1 cellular context compared by ENCODE assay signal in the genomic region with DNA sequence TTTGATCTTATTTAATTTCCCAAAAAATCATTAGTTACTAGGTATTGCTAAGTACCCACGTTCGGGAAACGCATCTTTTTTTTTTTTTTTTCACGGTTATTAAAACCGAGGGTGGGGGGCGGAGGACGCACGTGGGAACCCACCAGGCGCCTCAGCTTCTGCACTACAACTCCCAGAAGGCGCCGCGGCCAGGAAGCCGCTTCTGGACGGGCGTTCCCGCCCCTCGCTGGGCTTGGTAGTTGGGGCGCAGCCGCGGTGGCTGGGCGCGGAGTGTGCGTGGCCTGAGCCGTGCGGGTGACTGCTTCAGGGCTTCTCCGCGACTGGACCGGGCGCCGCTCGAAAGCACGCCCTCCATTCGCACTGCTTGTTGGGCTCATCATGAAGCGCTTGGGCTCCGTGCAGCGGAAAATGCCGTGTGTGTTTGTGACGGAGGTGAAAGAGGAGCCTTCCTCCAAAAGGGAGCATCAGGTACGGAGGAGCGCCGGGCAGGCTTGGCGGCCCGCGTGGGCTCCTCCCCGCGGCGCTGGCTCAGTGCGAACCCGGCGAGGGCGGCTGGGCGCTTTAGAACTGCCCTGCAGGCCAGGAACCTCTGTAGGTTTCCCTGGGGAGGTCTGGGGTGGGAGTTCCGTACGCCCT.
TF ChIP-seq lines count a peak whose summit lies in the region.

No MANE protein-coding gene starts in this region.

TF ChIP-seq in HepG2, 621 proteins besides CTCF, POLR2A, EP300 and RAD21 (continued from another document and continues in another):
- TF ChIP-seq ZNF720 (CRISPR knock-in tag; IDR thresholded peaks at IDR 0.05) (no peak), KAT7 (CRISPR knock-in tag; IDR thresholded peaks at IDR 0.05; ENCODE audit: borderline replicate concordance) (peak; percentile 57; the same call in 1 of the 2 replicates), ZBTB38 (CRISPR knock-in tag; IDR thresholded peaks at IDR 0.05) (peak; percentile 69), HNF4A (CRISPR knock-in tag; IDR thresholded peaks at IDR 0.05) (no peak), HOXD1 (CRISPR knock-in tag; IDR thresholded peaks at IDR 0.05) (no peak), RAD51 (IDR thresholded peaks at IDR 0.05; ENCODE audit: borderline replicate concordance) (no peak), DNMT1 (CRISPR knock-in tag; IDR thresholded peaks at IDR 0.05) (0 out of 2 replicates have a peak, but pooled peaks have one; percentile 69), HDAC6 (IDR thresholded peaks at IDR 0.05; ENCODE audit: low read depth, low read length) (no peak), SRF (IDR thresholded peaks at IDR 0.05; ENCODE audit: low read depth, low read length) (no peak), CCDC6 (CRISPR knock-in tag; IDR thresholded peaks at IDR 0.05) (no peak; the same call in 1 of the 2 replicates), ZNF44 (CRISPR knock-in tag; IDR thresholded peaks at IDR 0.05) (no peak), ADNP (CRISPR knock-in tag; IDR thresholded peaks at IDR 0.05) (no peak), YEATS4 (CRISPR knock-in tag; IDR thresholded peaks at IDR 0.05; ENCODE audit: borderline replicate concordance) (peak; percentile 91), JDP2 (CRISPR knock-in tag; IDR thresholded peaks at IDR 0.05; ENCODE audit: borderline replicate concordance) (no peak), SUZ12 (IDR thresholded peaks at IDR 0.05; ENCODE audit: low read depth, low read length) (peak; percentile 63; the same call in 1 of the 2 replicates), ZNF30 (CRISPR knock-in tag; IDR thresholded peaks at IDR 0.05) (no peak; the same call in 1 of the 2 replicates), RARG (CRISPR knock-in tag; IDR thresholded peaks at IDR 0.05; ENCODE audit: low read depth) (no peak), EZH2 (conservative IDR thresholded peaks at IDR 0.05; ENCODE audit: low read depth, low read length) (no peak), NFATC3 (CRISPR knock-in tag; IDR thresholded peaks at IDR 0.05) (no peak), ARNT2 (CRISPR knock-in tag; IDR thresholded peaks at IDR 0.05; ENCODE audit: low read depth) (peak; percentile 83; the same call in 1 of the 2 replicates), ZNF337 (CRISPR knock-in tag; IDR thresholded peaks at IDR 0.05; ENCODE audit: borderline replicate concordance, low read depth) (peak; percentile 48; the same call in 1 of the 2 replicates), ZBTB7A (CRISPR knock-in tag; IDR thresholded peaks at IDR 0.05) (no peak), ZNF468 (CRISPR knock-in tag; IDR thresholded peaks at IDR 0.05) (no peak), NR2C2 (CRISPR knock-in tag; IDR thresholded peaks at IDR 0.05; ENCODE audit: borderline replicate concordance) (no peak; the same call in 1 of the 2 replicates), MIER3 (CRISPR knock-in tag; IDR thresholded peaks at IDR 0.05; ENCODE audit: borderline replicate concordance) (no peak), NRL (CRISPR knock-in tag; IDR thresholded peaks at IDR 0.05; ENCODE audit: borderline replicate concordance) (peak; percentile 97), ZNF329 (CRISPR knock-in tag; IDR thresholded peaks at IDR 0.05; ENCODE audit: low read depth) (peak; percentile 83; the same call in 1 of the 2 replicates), ZSCAN30 (CRISPR knock-in tag; IDR thresholded peaks at IDR 0.05) (no peak), ZBTB7B (CRISPR knock-in tag; IDR thresholded peaks at IDR 0.05) (peak; percentile 15; the same call in 1 of the 2 replicates), CEBPB (IDR thresholded peaks at IDR 0.05; ENCODE audit: borderline replicate concordance, low read depth, low read length) (no peak), SP140L (CRISPR knock-in tag; IDR thresholded peaks at IDR 0.05; ENCODE audit: borderline replicate concordance) (no peak)
- TF ChIP-seq, protein P1, sequence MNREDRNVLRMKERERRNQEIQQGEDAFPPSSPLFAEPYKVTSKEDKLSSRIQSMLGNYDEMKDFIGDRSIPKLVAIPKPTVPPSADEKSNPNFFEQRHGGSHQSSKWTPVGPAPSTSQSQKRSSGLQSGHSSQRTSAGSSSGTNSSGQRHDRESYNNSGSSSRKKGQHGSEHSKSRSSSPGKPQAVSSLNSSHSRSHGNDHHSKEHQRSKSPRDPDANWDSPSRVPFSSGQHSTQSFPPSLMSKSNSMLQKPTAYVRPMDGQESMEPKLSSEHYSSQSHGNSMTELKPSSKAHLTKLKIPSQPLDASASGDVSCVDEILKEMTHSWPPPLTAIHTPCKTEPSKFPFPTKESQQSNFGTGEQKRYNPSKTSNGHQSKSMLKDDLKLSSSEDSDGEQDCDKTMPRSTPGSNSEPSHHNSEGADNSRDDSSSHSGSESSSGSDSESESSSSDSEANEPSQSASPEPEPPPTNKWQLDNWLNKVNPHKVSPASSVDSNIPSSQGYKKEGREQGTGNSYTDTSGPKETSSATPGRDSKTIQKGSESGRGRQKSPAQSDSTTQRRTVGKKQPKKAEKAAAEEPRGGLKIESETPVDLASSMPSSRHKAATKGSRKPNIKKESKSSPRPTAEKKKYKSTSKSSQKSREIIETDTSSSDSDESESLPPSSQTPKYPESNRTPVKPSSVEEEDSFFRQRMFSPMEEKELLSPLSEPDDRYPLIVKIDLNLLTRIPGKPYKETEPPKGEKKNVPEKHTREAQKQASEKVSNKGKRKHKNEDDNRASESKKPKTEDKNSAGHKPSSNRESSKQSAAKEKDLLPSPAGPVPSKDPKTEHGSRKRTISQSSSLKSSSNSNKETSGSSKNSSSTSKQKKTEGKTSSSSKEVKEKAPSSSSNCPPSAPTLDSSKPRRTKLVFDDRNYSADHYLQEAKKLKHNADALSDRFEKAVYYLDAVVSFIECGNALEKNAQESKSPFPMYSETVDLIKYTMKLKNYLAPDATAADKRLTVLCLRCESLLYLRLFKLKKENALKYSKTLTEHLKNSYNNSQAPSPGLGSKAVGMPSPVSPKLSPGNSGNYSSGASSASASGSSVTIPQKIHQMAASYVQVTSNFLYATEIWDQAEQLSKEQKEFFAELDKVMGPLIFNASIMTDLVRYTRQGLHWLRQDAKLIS (CRISPR knock-in tag; IDR thresholded peaks at IDR 0.05) = no peak
- TF ChIP-seq, protein P2, sequence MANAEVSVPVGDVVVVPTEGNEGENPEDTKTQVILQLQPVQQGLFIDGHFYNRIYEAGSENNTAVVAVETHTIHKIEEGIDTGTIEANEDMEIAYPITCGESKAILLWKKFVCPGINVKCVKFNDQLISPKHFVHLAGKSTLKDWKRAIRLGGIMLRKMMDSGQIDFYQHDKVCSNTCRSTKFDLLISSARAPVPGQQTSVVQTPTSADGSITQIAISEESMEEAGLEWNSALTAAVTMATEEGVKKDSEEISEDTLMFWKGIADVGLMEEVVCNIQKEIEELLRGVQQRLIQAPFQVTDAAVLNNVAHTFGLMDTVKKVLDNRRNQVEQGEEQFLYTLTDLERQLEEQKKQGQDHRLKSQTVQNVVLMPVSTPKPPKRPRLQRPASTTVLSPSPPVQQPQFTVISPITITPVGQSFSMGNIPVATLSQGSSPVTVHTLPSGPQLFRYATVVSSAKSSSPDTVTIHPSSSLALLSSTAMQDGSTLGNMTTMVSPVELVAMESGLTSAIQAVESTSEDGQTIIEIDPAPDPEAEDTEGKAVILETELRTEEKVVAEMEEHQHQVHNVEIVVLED (CRISPR knock-in tag; IDR thresholded peaks at IDR 0.05; ENCODE audit: borderline replicate concordance) = peak; percentile 86; the same call in 1 of the 2 replicates
- TF ChIP-seq, protein P3, sequence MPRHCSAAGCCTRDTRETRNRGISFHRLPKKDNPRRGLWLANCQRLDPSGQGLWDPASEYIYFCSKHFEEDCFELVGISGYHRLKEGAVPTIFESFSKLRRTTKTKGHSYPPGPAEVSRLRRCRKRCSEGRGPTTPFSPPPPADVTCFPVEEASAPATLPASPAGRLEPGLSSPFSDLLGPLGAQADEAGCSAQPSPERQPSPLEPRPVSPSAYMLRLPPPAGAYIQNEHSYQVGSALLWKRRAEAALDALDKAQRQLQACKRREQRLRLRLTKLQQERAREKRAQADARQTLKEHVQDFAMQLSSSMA (CRISPR knock-in tag; IDR thresholded peaks at IDR 0.05) = 0 out of 2 replicates have a peak, but pooled peaks have one; percentile 35
- TF ChIP-seq, protein P4, sequence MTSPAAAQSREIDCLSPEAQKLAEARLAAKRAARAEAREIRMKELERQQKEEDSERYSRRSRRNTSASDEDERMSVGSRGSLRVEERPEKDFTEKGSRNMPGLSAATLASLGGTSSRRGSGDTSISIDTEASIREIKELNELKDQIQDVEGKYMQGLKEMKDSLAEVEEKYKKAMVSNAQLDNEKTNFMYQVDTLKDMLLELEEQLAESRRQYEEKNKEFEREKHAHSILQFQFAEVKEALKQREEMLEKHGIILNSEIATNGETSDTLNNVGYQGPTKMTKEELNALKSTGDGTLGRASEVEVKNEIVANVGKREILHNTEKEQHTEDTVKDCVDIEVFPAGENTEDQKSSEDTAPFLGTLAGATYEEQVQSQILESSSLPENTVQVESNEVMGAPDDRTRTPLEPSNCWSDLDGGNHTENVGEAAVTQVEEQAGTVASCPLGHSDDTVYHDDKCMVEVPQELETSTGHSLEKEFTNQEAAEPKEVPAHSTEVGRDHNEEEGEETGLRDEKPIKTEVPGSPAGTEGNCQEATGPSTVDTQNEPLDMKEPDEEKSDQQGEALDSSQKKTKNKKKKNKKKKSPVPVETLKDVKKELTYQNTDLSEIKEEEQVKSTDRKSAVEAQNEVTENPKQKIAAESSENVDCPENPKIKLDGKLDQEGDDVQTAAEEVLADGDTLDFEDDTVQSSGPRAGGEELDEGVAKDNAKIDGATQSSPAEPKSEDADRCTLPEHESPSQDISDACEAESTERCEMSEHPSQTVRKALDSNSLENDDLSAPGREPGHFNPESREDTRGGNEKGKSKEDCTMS (CRISPR knock-in tag; conservative IDR thresholded peaks at IDR 0.05) = no peak
- TF ChIP-seq, protein P5, sequence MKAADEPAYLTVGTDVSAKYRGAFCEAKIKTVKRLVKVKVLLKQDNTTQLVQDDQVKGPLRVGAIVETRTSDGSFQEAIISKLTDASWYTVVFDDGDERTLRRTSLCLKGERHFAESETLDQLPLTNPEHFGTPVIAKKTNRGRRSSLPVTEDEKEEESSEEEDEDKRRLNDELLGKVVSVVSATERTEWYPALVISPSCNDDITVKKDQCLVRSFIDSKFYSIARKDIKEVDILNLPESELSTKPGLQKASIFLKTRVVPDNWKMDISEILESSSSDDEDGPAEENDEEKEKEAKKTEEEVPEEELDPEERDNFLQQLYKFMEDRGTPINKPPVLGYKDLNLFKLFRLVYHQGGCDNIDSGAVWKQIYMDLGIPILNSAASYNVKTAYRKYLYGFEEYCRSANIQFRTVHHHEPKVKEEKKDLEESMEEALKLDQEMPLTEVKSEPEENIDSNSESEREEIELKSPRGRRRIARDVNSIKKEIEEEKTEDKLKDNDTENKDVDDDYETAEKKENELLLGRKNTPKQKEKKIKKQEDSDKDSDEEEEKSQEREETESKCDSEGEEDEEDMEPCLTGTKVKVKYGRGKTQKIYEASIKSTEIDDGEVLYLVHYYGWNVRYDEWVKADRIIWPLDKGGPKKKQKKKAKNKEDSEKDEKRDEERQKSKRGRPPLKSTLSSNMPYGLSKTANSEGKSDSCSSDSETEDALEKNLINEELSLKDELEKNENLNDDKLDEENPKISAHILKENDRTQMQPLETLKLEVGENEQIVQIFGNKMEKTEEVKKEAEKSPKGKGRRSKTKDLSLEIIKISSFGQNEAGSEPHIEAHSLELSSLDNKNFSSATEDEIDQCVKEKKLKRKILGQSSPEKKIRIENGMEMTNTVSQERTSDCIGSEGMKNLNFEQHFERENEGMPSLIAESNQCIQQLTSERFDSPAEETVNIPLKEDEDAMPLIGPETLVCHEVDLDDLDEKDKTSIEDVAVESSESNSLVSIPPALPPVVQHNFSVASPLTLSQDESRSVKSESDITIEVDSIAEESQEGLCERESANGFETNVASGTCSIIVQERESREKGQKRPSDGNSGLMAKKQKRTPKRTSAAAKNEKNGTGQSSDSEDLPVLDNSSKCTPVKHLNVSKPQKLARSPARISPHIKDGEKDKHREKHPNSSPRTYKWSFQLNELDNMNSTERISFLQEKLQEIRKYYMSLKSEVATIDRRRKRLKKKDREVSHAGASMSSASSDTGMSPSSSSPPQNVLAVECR (CRISPR knock-in tag; IDR thresholded peaks at IDR 0.05; ENCODE audit: borderline replicate concordance) = peak; percentile 91
- TF ChIP-seq, protein P6, sequence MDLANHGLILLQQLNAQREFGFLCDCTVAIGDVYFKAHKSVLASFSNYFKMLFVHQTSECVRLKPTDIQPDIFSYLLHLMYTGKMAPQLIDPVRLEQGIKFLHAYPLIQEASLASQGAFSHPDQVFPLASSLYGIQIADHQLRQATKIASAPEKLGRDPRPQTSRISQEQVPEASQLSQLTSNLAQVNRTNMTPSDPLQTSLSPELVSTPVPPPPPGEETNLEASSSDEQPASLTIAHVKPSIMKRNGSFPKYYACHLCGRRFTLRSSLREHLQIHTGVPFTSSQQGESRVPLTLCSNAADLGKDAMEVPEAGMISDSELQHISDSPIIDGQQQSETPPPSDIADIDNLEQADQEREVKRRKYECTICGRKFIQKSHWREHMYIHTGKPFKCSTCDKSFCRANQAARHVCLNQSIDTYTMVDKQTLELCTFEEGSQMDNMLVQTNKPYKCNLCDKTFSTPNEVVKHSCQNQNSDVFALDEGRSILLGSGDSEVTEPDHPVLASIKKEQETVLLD (CRISPR knock-in tag; IDR thresholded peaks at IDR 0.05; ENCODE audit: low read depth) = no peak
- TF ChIP-seq, protein P7, sequence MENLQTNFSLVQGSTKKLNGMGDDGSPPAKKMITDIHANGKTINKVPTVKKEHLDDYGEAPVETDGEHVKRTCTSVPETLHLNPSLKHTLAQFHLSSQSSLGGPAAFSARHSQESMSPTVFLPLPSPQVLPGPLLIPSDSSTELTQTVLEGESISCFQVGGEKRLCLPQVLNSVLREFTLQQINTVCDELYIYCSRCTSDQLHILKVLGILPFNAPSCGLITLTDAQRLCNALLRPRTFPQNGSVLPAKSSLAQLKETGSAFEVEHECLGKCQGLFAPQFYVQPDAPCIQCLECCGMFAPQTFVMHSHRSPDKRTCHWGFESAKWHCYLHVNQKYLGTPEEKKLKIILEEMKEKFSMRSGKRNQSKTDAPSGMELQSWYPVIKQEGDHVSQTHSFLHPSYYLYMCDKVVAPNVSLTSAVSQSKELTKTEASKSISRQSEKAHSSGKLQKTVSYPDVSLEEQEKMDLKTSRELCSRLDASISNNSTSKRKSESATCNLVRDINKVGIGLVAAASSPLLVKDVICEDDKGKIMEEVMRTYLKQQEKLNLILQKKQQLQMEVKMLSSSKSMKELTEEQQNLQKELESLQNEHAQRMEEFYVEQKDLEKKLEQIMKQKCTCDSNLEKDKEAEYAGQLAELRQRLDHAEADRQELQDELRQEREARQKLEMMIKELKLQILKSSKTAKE (CRISPR knock-in tag; IDR thresholded peaks at IDR 0.05; ENCODE audit: borderline replicate concordance) = no peak
- TF ChIP-seq, protein P8, sequence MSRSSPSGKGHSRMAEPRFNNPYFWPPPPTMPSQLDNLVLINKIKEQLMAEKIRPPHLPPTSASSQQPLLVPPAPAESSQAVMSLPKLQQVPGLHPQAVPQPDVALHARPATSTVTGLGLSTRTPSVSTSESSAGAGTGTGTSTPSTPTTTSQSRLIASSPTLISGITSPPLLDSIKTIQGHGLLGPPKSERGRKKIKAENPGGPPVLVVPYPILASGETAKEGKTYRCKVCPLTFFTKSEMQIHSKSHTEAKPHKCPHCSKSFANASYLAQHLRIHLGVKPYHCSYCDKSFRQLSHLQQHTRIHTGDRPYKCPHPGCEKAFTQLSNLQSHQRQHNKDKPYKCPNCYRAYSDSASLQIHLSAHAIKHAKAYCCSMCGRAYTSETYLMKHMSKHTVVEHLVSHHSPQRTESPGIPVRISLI (CRISPR knock-in tag; IDR thresholded peaks at IDR 0.05; ENCODE audit: borderline replicate concordance) = 0 out of 2 replicates have a peak, but pooled peaks have one; percentile 19
- TF ChIP-seq, protein P9, sequence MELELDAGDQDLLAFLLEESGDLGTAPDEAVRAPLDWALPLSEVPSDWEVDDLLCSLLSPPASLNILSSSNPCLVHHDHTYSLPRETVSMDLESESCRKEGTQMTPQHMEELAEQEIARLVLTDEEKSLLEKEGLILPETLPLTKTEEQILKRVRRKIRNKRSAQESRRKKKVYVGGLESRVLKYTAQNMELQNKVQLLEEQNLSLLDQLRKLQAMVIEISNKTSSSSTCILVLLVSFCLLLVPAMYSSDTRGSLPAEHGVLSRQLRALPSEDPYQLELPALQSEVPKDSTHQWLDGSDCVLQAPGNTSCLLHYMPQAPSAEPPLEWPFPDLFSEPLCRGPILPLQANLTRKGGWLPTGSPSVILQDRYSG (CRISPR knock-in tag; IDR thresholded peaks at IDR 0.05) = no peak
